8 cellular contexts compared by ENCODE assay signal in genomic region chr11:106917973-106918372, GRCh38.
DNase-seq lines count a peak whose midpoint lies in the region; ATAC-seq and TF ChIP-seq lines count a peak whose summit lies in the region.

No MANE protein-coding gene starts in this region.

- H3K36me3 Mint-ChIP-seq in activated CD4-positive, alpha-beta memory T cell treated with anti-CD3 and anti-CD28 coated beads for 36 hours = no peaks in the 10 kb centered on the region

- peak; percentile 50 for TF ChIP-seq CTCF in AG09309 (IDR thresholded peaks at IDR 0.05; ENCODE audit: control insufficient read depth, insufficient read depth, low read depth, low read length, missing control alignments)

- no peaks in the 10 kb centered on the region for H3K4me1 Mint-ChIP-seq in activated CD4-positive, alpha-beta memory T cell treated with anti-CD3 and anti-CD28 coated beads for 36 hours (ENCODE audit: low read depth)

- ATAC-seq in GM18519 (IDR thresholded peaks at IDR 0.05; ENCODE audit: low FRiP score, unreplicated experiment) = peak; percentile 77
- ATAC-seq in HG03175 (IDR thresholded peaks at IDR 0.05; ENCODE audit: unreplicated experiment) = peak; percentile 84

- intact Hi-C loops in activated CD4-positive, alpha-beta memory T cell treated with anti-CD3 and anti-CD28 coated beads for 36 hours (cut with micrococcal nuclease) = no loop called here

- H3K4me3 Mint-ChIP-seq in activated CD4-positive, alpha-beta memory T cell treated with anti-CD3 and anti-CD28 coated beads for 36 hours = no peak overlapping the region

- CTCF ChIA-PET in activated CD4-positive, alpha-beta memory T cell treated with anti-CD3 and anti-CD28 coated beads for 36 hours (lab: Charles Lee) = no interaction called here

- H3K4me3 ChIP-seq in AG09309 (ENCODE audit: control insufficient read depth, low read depth, low read length) = no peak overlapping the region

- peaks cover 2% of the 10 kb centered on the region for H3K9me3 Mint-ChIP-seq in activated CD4-positive, alpha-beta memory T cell treated with anti-CD3 and anti-CD28 coated beads for 36 hours

- DNase-seq in AG09309 (ENCODE audit: low read depth) (no peak), cerebellar cortex (ENCODE audit: low spot score) (peak; percentile 14), LoVo (ENCODE audit: low spot score) (no peak), NCI-H526 treated with DMSO at 0.1 percent for 48 hours (lab: John Stamatoyannopoulos, UW) (no peak)
- DNase-seq in activated CD4-positive, alpha-beta memory T cell treated with anti-CD3 and anti-CD28 coated beads for 36 hours = no peak
- no peak for DNase-seq in stimulated activated CD4-positive, alpha-beta T cell treated with anti-CD3 and anti-CD28 coated beads, Interleukin-12 subunit alpha, Interleukin-12 subunit beta, amount 100 ng/mL, for 4 hours

- H3K27me3 Mint-ChIP-seq in activated CD4-positive, alpha-beta memory T cell treated with anti-CD3 and anti-CD28 coated beads for 36 hours = no peaks in the 10 kb centered on the region

- POLR2A ChIA-PET in activated CD4-positive, alpha-beta memory T cell treated with anti-CD3 and anti-CD28 coated beads for 36 hours (lab: Charles Lee) = no interaction called here

- H3K27ac Mint-ChIP-seq in activated CD4-positive, alpha-beta memory T cell treated with anti-CD3 and anti-CD28 coated beads for 36 hours = no peak overlapping the region
